In the genomic region with DNA sequence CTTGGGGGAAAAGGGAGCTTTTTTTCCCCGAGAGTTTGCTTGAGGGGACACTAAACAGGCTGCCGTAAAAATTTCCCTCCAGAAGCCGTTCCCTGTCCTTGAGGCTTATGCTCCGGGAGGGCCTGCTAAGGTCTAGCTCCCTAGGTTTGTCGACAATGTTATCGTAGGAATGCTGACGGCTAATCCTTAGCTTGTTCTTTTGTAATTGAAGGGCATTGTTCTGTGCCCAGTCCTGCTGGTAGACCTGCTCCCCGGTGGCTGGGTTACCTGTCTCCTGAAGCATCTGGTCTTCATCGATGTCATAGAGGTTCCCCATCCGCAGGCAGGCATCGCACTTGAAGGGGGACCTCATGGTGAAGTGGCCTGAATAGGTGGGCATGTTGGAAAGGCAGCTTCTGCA, we compare ENCODE assay signal across 6 cellular contexts.
"Had no signal": no experiment of that assay in that cellular context is flagged by ENCODE, and none has a peak within 500 bp of the region (broad histone marks: within the 10 kb centered on the region; RNA-seq: fewer than 3 reads in every experiment).

No MANE protein-coding gene starts in this region.

- DNase-seq: GOT3, H9, HCEC 1CT, IMR-90, KG1 had no signal

- H3K4me3 Mint-ChIP-seq: H9 had no signal

- H3K9me3 Mint-ChIP-seq: H9 had no signal

- ATAC-seq: K562 had no signal

- H3K4me3 ChIP-seq: K562 had no signal

- H3K27ac Mint-ChIP-seq: H9 had no signal
